18 cellular contexts compared by ENCODE assay signal in genomic region chr12:51265024-51265423, GRCh38. TPM values are rescaled to one million over a fixed set of nuclear protein-coding genes. Genes with fewer than 3 reads are reported as not detected.
DNase-seq lines count a peak whose midpoint lies in the region; ATAC-seq, FAIRE-seq and TF ChIP-seq lines count a peak whose summit lies in the region.
"Had no signal": no experiment of that assay in that cellular context is flagged by ENCODE, and none has a peak within 500 bp of the region (broad histone marks: within the 10 kb centered on the region; RNA-seq: fewer than 3 reads in every experiment).

No MANE protein-coding gene starts in this region.

- no peak overlapping the region for H3K9ac ChIP-seq in mesendoderm (ENCODE audit: low read length)
- H3K9ac ChIP-seq: neural progenitor cell had no signal

- TF ChIP-seq CTCF in activated CD8-positive, alpha-beta T cell treated with anti-CD3 and anti-CD28 coated beads for 36 hours (IDR thresholded peaks at IDR 0.05) = no peak

- H2AK5ac ChIP-seq in mesendoderm (ENCODE audit: low read length) = no peak overlapping the region

- no peak overlapping the region for H2BK15ac ChIP-seq in mesendoderm (replicated peaks; ENCODE audit: low read depth)

- H3K4me1 ChIP-seq in mesendoderm (ENCODE audit: control insufficient read depth, low read depth, low read length) (no peaks in the 10 kb centered on the region), small intestine (ENCODE audit: control insufficient read depth in 2 of 2, insufficient read depth in 1 of 2, low read depth in 1 of 2, low read length in 1 of 2) (no peaks in the 10 kb centered on the region)

- no peak overlapping the region for H4K5ac ChIP-seq in mesendoderm (ENCODE audit: low read length)

- peaks cover 3% of the 10 kb centered on the region for H3K27me3 Mint-ChIP-seq in activated CD8-positive, alpha-beta T cell treated with anti-CD3 and anti-CD28 coated beads for 36 hours

- H3K27me3 ChIP-seq in mesendoderm (ENCODE audit: insufficient read depth, low read length, poor library complexity) (no peaks in the 10 kb centered on the region), small intestine (ENCODE audit: control insufficient read depth in 2 of 2, insufficient read depth in 2 of 2, low read length in 2 of 2) (no peaks in the 10 kb centered on the region)
- H3K27me3 ChIP-seq: neural progenitor cell had no signal

- no peak overlapping the region for H3K4ac ChIP-seq in mesendoderm (ENCODE audit: low read depth, low read length)

- H3K36me3 Mint-ChIP-seq in activated naive CD4-positive, alpha-beta T cell treated with anti-CD3 and anti-CD28 coated beads, Interleukin-2, amount 50 U/mL, for 72 hours = no peaks in the 10 kb centered on the region
- no peaks in the 10 kb centered on the region for H3K36me3 Mint-ChIP-seq in activated CD8-positive, alpha-beta T cell treated with anti-CD3 and anti-CD28 coated beads for 36 hours (ENCODE audit: low read depth)
- H3K36me3 Mint-ChIP-seq: neural progenitor cell, WTC11 had no signal

- H4K8ac ChIP-seq in mesendoderm (ENCODE audit: low read depth, low read length) = no peak overlapping the region

- no peak overlapping the region for H3K18ac ChIP-seq in mesendoderm (ENCODE audit: low read length)

- TF ChIP-seq POLR2A in GM12891 (IDR thresholded peaks at IDR 0.05; ENCODE audit: low read depth, low read length) = no peak

- H3K4me1 Mint-ChIP-seq in activated CD8-positive, alpha-beta T cell treated with anti-CD3 and anti-CD28 coated beads for 36 hours (ENCODE audit: low read depth) = peaks cover 25% of the 10 kb centered on the region
- H3K4me1 Mint-ChIP-seq: neural progenitor cell had no signal

- H3K4me3 Mint-ChIP-seq in activated CD8-positive, alpha-beta T cell treated with anti-CD3 and anti-CD28 coated beads for 36 hours = no peak overlapping the region
- H3K4me3 Mint-ChIP-seq: neural progenitor cell, WTC11 had no signal

- H3K36me3 ChIP-seq in mesendoderm (ENCODE audit: control insufficient read depth, insufficient read depth, low read length) (no peaks in the 10 kb centered on the region), small intestine (ENCODE audit: control insufficient read depth in 2 of 2, insufficient read depth in 2 of 2, low read length in 2 of 2) (no peaks in the 10 kb centered on the region)
- H3K36me3 ChIP-seq: gastroesophageal sphincter, neural progenitor cell had no signal

- H2BK5ac ChIP-seq in mesendoderm (ENCODE audit: low read length) = no peak overlapping the region

- H3K27ac ChIP-seq in mesendoderm (ENCODE audit: low read depth, low read length) = no peak overlapping the region
- no peak overlapping the region for H3K27ac ChIP-seq in small intestine (ENCODE audit: low read depth in 1 of 2, low read length in 1 of 2)
- H3K27ac ChIP-seq: gastroesophageal sphincter, neural progenitor cell had no signal

- no peaks in the 10 kb centered on the region for H3K9me3 Mint-ChIP-seq in activated naive CD4-positive, alpha-beta T cell treated with anti-CD3 and anti-CD28 coated beads, Interleukin-2, amount 50 U/mL, for 72 hours
- H3K9me3 Mint-ChIP-seq in activated CD8-positive, alpha-beta T cell treated with anti-CD3 and anti-CD28 coated beads for 36 hours = no peaks in the 10 kb centered on the region
- H3K9me3 Mint-ChIP-seq: neural progenitor cell, WTC11 had no signal

- H3K27ac Mint-ChIP-seq in activated naive CD4-positive, alpha-beta T cell treated with anti-CD3 and anti-CD28 coated beads, Interleukin-2, amount 50 U/mL, for 72 hours = no peak overlapping the region
- no peak overlapping the region for H3K27ac Mint-ChIP-seq in activated CD8-positive, alpha-beta T cell treated with anti-CD3 and anti-CD28 coated beads for 36 hours
- H3K27ac Mint-ChIP-seq: neural progenitor cell had no signal

- peak; percentile 68 to 80 for ATAC-seq in activated naive CD4-positive, alpha-beta T cell treated with anti-CD3 and anti-CD28 coated beads, Interleukin-2, amount 50 U/mL, for 72 hours
- ATAC-seq in HG02798 (IDR thresholded peaks at IDR 0.05; ENCODE audit: poor library complexity, unreplicated experiment) = peak; percentile 51
- ATAC-seq in activated CD8-positive, alpha-beta T cell treated with anti-CD3 and anti-CD28 coated beads for 36 hours = peak; percentile 79
- ATAC-seq: gastroesophageal sphincter, WTC11 had no signal

- H3K79me1 ChIP-seq in mesendoderm (ENCODE audit: low read length) = no peaks in the 10 kb centered on the region

- no peaks in the 10 kb centered on the region for H3K79me2 ChIP-seq in mesendoderm (ENCODE audit: control insufficient read depth, insufficient read depth, low read length)

- no peak for DNase-seq in activated naive CD4-positive, alpha-beta T cell treated with anti-CD3 and anti-CD28 coated beads, Interleukin-2, amount 50 U/mL, for 72 hours (ENCODE audit: low spot score in 2 of 2)
- DNase-seq in activated naive CD4-positive, alpha-beta T cell treated with Interleukin-2 at 50 U/mL for 16 hours = no peak
- no peak for DNase-seq in activated CD8-positive, alpha-beta T cell treated with anti-CD3 and anti-CD28 coated beads for 36 hours
- DNase-seq in kidney tubule cell (ENCODE audit: low spot score) = no peak
- DNase-seq in GM12891 (ENCODE audit: insufficient read length, low spot score) = no peak
- DNase-seq in mesendoderm = no peak
- DNase-seq in small intestine = no peak
- DNase-seq: amniotic stem cell, Caco-2, NCI-H2107, retina had no signal

- no peak overlapping the region for H3K4me2 ChIP-seq in mesendoderm (ENCODE audit: low read length)
- H3K4me2 ChIP-seq: neural progenitor cell had no signal

- H3K4me3 ChIP-seq in mesendoderm (ENCODE audit: low read length) = no peak overlapping the region
- H3K4me3 ChIP-seq in small intestine (ENCODE audit: low read depth in 1 of 2, low read length in 2 of 2) = no peak overlapping the region
- H3K4me3 ChIP-seq: gastroesophageal sphincter, neural progenitor cell had no signal

- H3K9me3 ChIP-seq in small intestine (ENCODE audit: control insufficient read depth, low read depth) = no peaks in the 10 kb centered on the region
- H3K9me3 ChIP-seq: Caco-2, gastroesophageal sphincter had no signal

- H3K56ac ChIP-seq in mesendoderm (ENCODE audit: low read length) = no peak overlapping the region

- no peak overlapping the region for H3K23ac ChIP-seq in mesendoderm (ENCODE audit: low read length)

- intact Hi-C loops in activated CD8-positive, alpha-beta T cell treated with anti-CD3 and anti-CD28 coated beads for 36 hours (cut with micrococcal nuclease) = loop anchor here (5.0 kb wide), 1 partner anchor 77 kb away; no protein-coding TSS in a partner anchor

- POLR2A ChIA-PET in activated CD8-positive, alpha-beta T cell treated with anti-CD3 and anti-CD28 coated beads for 36 hours (lab: Charles Lee) = no interaction called here

- no peak for FAIRE-seq in GM12891 (lab: Jason Lieb, UNC)
- FAIRE-seq in small intestine (lab: Jason Lieb, UNC) = no peak
- FAIRE-seq: endothelial cell of umbilical vein had no signal

- CTCF ChIA-PET in activated CD8-positive, alpha-beta T cell treated with anti-CD3 and anti-CD28 coated beads for 36 hours (lab: Charles Lee) = no interaction called here

- H2BK120ac ChIP-seq in mesendoderm (ENCODE audit: low read depth, low read length) = no peak overlapping the region

TF ChIP-seq in GM12891, 5 proteins besides CTCF, POLR2A, EP300 and RAD21:
- TF ChIP-seq PAX5 (IDR thresholded peaks at IDR 0.05; ENCODE audit: insufficient read depth, low read length, severe bottlenecking) = no peak
- TF ChIP-seq POU2F2 (IDR thresholded peaks at IDR 0.05; ENCODE audit: low read depth, low read length) = no peak
- no peak for TF ChIP-seq SPI1 (IDR thresholded peaks at IDR 0.05; ENCODE audit: low read depth, low read length)
- no peak for TF ChIP-seq TAF1 (IDR thresholded peaks at IDR 0.05; ENCODE audit: low read depth, low read length)
- TF ChIP-seq POLR2AphosphoS5 (IDR thresholded peaks at IDR 0.05; ENCODE audit: low read depth, low read length) = no peak
TF ChIP-seq in GM12891: peak in this region for 0.

RNA-seq across cellular contexts. Expression of gene SMAGP, which starts 5.2 kb away (rescaled TPM):
- total RNA-seq in activated naive CD4-positive, alpha-beta T cell treated with anti-CD3 and anti-CD28 coated beads, Interleukin-2, amount 50 U/mL, for 72 hours = 1 to 10 TPM in 1 of 2 donors, under 1 TPM in 1; 0.41 to 1.5 TPM
- total RNA-seq in activated CD8-positive, alpha-beta T cell treated with anti-CD3 and anti-CD28 coated beads for 36 hours = 1 to 10 TPM in 1 of 2 experiments, under 1 TPM in 1; 0.96 to 1.4 TPM
- polyA plus RNA-seq in GM12891 (2012; ENCODE audit: low read depth, missing spikeins) = 2.7 TPM
- 17.0 TPM for polyA plus RNA-seq in mesendoderm (2013, experiment 1 of 2)
- 17.0 TPM for polyA plus RNA-seq in mesendoderm (2013, experiment 2 of 2)
- 10 to 100 TPM; 22.2 to 48.7 (median 24.6) TPM for polyA plus RNA-seq in small intestine

RNA-seq across cellular contexts. Expression of gene DAZAP2, which starts 26.4 kb away (rescaled TPM):
- 100 to 1,000 TPM; 106 to 142 TPM for total RNA-seq in activated naive CD4-positive, alpha-beta T cell treated with anti-CD3 and anti-CD28 coated beads, Interleukin-2, amount 50 U/mL, for 72 hours
- 10 to 100 TPM; 91.7 to 98.3 TPM for total RNA-seq in activated CD8-positive, alpha-beta T cell treated with anti-CD3 and anti-CD28 coated beads for 36 hours
- 109 TPM for polyA plus RNA-seq in GM12891 (2012; ENCODE audit: low read depth, missing spikeins)
- polyA plus RNA-seq in mesendoderm (2013, experiment 1 of 2) = 35.9 TPM
- polyA plus RNA-seq in mesendoderm (2013, experiment 2 of 2) = 34.9 TPM
- 100 to 1,000 TPM; 325 to 498 (median 473) TPM for polyA plus RNA-seq in small intestine

RNA-seq across cellular contexts. Expression of gene POU6F1, which starts 47.2 kb away (rescaled TPM):
- 10 to 100 TPM in 1 of 2 donors, 1 to 10 TPM in 1; 7.3 to 14.9 TPM for total RNA-seq in activated naive CD4-positive, alpha-beta T cell treated with anti-CD3 and anti-CD28 coated beads, Interleukin-2, amount 50 U/mL, for 72 hours
- total RNA-seq in activated CD8-positive, alpha-beta T cell treated with anti-CD3 and anti-CD28 coated beads for 36 hours = 1 to 10 TPM; 5.8 to 7.3 TPM
- 2.9 TPM for polyA plus RNA-seq in GM12891 (2012; ENCODE audit: low read depth, missing spikeins)
- polyA plus RNA-seq in mesendoderm (2013, experiment 1 of 2) = 3.9 TPM
- 4.5 TPM for polyA plus RNA-seq in mesendoderm (2013, experiment 2 of 2)
- 1 to 10 TPM in 2 of 3 donors, under 1 TPM in 1; 0.22 to 4.5 (median 2.4) TPM for polyA plus RNA-seq in small intestine

RNA-seq across cellular contexts. Expression of gene BIN2, which starts 59.0 kb away (rescaled TPM):
- total RNA-seq in activated naive CD4-positive, alpha-beta T cell treated with anti-CD3 and anti-CD28 coated beads, Interleukin-2, amount 50 U/mL, for 72 hours = 10 to 100 TPM; 33.8 to 46.3 TPM
- total RNA-seq in activated CD8-positive, alpha-beta T cell treated with anti-CD3 and anti-CD28 coated beads for 36 hours = 10 to 100 TPM; 39.5 to 41.7 TPM
- polyA plus RNA-seq in GM12891 (2012; ENCODE audit: low read depth, missing spikeins) = 18.6 TPM
- 0.11 TPM for polyA plus RNA-seq in mesendoderm (2013, experiment 1 of 2)
- polyA plus RNA-seq in mesendoderm (2013, experiment 2 of 2) = 0.07 TPM
- polyA plus RNA-seq in small intestine = 1 to 10 TPM; 1.6 to 5.4 (median 2.7) TPM
- total RNA-seq: endothelial cell of umbilical vein, G401, mammary epithelial cell had no signal
- polyA plus RNA-seq: endothelial cell of umbilical vein, mammary epithelial cell had no signal
